9 cellular contexts compared by ENCODE assay signal in the genomic region with DNA sequence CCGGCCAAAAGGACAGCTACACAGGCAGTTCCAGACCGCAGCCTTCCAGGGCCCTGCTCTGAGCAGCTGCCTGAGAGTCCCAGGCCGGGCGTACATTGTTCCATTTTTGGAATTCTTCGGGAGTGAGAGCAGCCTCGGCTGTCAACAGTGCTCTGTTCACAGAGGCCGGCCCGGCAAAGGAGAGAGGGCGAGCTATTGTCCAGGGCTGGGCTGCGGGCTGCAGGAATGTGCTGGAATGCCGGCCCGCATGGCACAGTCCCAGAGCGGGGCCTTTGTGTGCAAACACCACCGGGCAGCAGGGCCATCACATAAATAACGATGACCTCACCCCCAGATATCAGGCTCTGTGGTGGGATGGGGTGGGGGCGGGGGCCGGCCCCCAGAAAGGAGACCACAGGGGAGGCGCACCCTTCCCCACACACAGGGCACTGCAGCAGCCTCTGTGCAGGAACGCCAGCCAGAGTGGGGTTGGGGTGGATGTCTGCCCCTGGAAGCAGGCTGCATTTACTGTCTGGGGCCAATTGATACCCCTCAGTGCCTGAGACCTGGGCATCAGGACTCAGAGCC. TPM values are rescaled to one million over a fixed set of nuclear protein-coding genes. Genes with fewer than 3 reads are reported as not detected.
DNase-seq lines count a peak whose midpoint lies in the region; ATAC-seq, FAIRE-seq and TF ChIP-seq lines count a peak whose summit lies in the region.
"Had no signal": no experiment of that assay in that cellular context is flagged by ENCODE, and none has a peak within 500 bp of the region (broad histone marks: within the 10 kb centered on the region; RNA-seq: fewer than 3 reads in every experiment).

No MANE protein-coding gene starts in this region.

- H3K27me3 ChIP-seq in thoracic aorta (replicated peaks; ENCODE audit: insufficient read depth), result no peaks in the 10 kb centered on the region
- no peaks in the 10 kb centered on the region for H3K27me3 ChIP-seq in naive thymus-derived CD4-positive, alpha-beta T cell (ENCODE audit: control insufficient read depth in 2 of 2, insufficient read depth in 2 of 2, low read length in 2 of 2)

- H3K4me1 ChIP-seq in thoracic aorta (ENCODE audit: control insufficient read depth in 1 of 2, low read depth in 2 of 2), result peaks cover 6 to 24% of the 10 kb centered on the region in 2 donors
- no peaks in the 10 kb centered on the region for H3K4me1 ChIP-seq in naive thymus-derived CD4-positive, alpha-beta T cell (ENCODE audit: control insufficient read depth in 2 of 2, insufficient read depth in 2 of 2, low read length in 2 of 2)

- ATAC-seq in left lobe of liver (peak; percentile 78), thoracic aorta (ENCODE audit: insufficient number of reproducible peaks, low FRiP score, low read depth) (peak; percentile 53), HG03439 (IDR thresholded peaks at IDR 0.05; ENCODE audit: unreplicated experiment) (no peak)
- no peak for ATAC-seq in naive thymus-derived CD4-positive, alpha-beta T cell

- no peak overlapping the region for H3K4me3 ChIP-seq in thoracic aorta
- no peak overlapping the region for H3K4me3 ChIP-seq in naive thymus-derived CD4-positive, alpha-beta T cell (ENCODE audit: low read length)

- CTCF ChIA-PET in naive thymus-derived CD4-positive, alpha-beta T cell (lab: Charles Lee), result no interaction called here

- FAIRE-seq in HTR-8/SVneo (lab: Jason Lieb, UNC), result no peak

- no peaks in the 10 kb centered on the region for H3K9me3 ChIP-seq in thoracic aorta
- no peaks in the 10 kb centered on the region for H3K9me3 ChIP-seq in naive thymus-derived CD4-positive, alpha-beta T cell (ENCODE audit: control insufficient read depth in 2 of 3, low read length in 3 of 3)

- no peaks in the 10 kb centered on the region for H3K36me3 Mint-ChIP-seq in naive thymus-derived CD4-positive, alpha-beta T cell

- POLR2A ChIA-PET in naive thymus-derived CD4-positive, alpha-beta T cell (lab: Charles Lee), result no interaction called here

- H3K36me3 ChIP-seq in thoracic aorta, result no peaks in the 10 kb centered on the region
- no peaks in the 10 kb centered on the region for H3K36me3 ChIP-seq in naive thymus-derived CD4-positive, alpha-beta T cell (ENCODE audit: control insufficient read depth in 2 of 3, insufficient read depth in 3 of 3, low read length in 3 of 3)

- no peak overlapping the region for H3K4me3 Mint-ChIP-seq in naive thymus-derived CD4-positive, alpha-beta T cell
- H3K4me3 Mint-ChIP-seq: T-helper 1 cell treated with Interleukin-12 subunit alpha and Interleukin-12 subunit beta and Interleukin-4 antibody, amounts not matched to agents 30 μg/mL and 1 μg/mL, for 36 hours had no signal

- H3K27ac Mint-ChIP-seq in naive thymus-derived CD4-positive, alpha-beta T cell, result no peak overlapping the region
- H3K27ac Mint-ChIP-seq: T-helper 1 cell treated with Interleukin-12 subunit alpha and Interleukin-12 subunit beta and Interleukin-4 antibody, amounts not matched to agents 30 μg/mL and 1 μg/mL, for 36 hours had no signal

- no peak for TF ChIP-seq CTCF in thoracic aorta (IDR thresholded peaks at IDR 0.05)

- H3K27me3 Mint-ChIP-seq in naive thymus-derived CD4-positive, alpha-beta T cell, result peaks cover 0 to 16% (median 10%) of the 10 kb centered on the region in 5 donors

- peaks cover 0 to 6% (median 4%) of the 10 kb centered on the region in 7 donors for H3K4me1 Mint-ChIP-seq in naive thymus-derived CD4-positive, alpha-beta T cell

- H3K9me3 Mint-ChIP-seq in naive thymus-derived CD4-positive, alpha-beta T cell, result peaks cover 0 to 3% (median 0%) of the 10 kb centered on the region in 11 donors
- H3K9me3 Mint-ChIP-seq: T-helper 1 cell treated with Interleukin-12 subunit alpha and Interleukin-12 subunit beta and Interleukin-4 antibody, amounts not matched to agents 30 μg/mL and 1 μg/mL, for 36 hours had no signal

- intact Hi-C loops in naive thymus-derived CD4-positive, alpha-beta T cell (cut with micrococcal nuclease), result no loop called here

- DNase-seq in HTR-8/SVneo (ENCODE audit: insufficient read length, low spot score) (peak; percentile 97), dedifferentiated amniotic fluid mesenchymal stem cell (ENCODE audit: extremely low spot score) (peak; percentile 89), left lobe of liver (ENCODE audit: low spot score) (peak; percentile 62), thoracic aorta (ENCODE audit: low spot score) (peak; percentile 41), OCI-M1 (lab: John Stamatoyannopoulos, UW) (no peak), NCI-H510A treated with DMSO at 0.1 percent for 48 hours (lab: John Stamatoyannopoulos, UW) (no peak)
- no peak for DNase-seq in naive thymus-derived CD4-positive, alpha-beta T cell

- no peak overlapping the region for H3K27ac ChIP-seq in thoracic aorta
- no peak overlapping the region for H3K27ac ChIP-seq in naive thymus-derived CD4-positive, alpha-beta T cell (ENCODE audit: low read depth, low read length)

RNA-seq across cellular contexts. Expression of gene LINC01488, which starts 15.8 kb away (rescaled TPM):
- total RNA-seq in left lobe of liver (27.5 TPM), thoracic aorta (not detected)
- total RNA-seq in naive thymus-derived CD4-positive, alpha-beta T cell, result not detected
- not detected for polyA plus RNA-seq in naive thymus-derived CD4-positive, alpha-beta T cell

Comparison
In these comparisons a context has a peak if more than half of its experiments do, and no peak if none do; other contexts are left out.
1. DNase-seq: peak in HTR-8/SVneo (single experiment), dedifferentiated amniotic fluid mesenchymal stem cell (single experiment), left lobe of liver (single experiment) and thoracic aorta (single experiment); none in naive thymus-derived CD4-positive, alpha-beta T cell (0 of 9), OCI-M1 (single experiment) and NCI-H510A treated with DMSO at 0.1 percent for 48 hours (single experiment).
2. ATAC-seq: peak in left lobe of liver (single experiment) and thoracic aorta (single experiment); none in HG03439 (single experiment) and naive thymus-derived CD4-positive, alpha-beta T cell (single experiment).
3. RNA of gene LINC01488, which starts 15.8 kb away (total RNA-seq): 27.5 TPM in left lobe of liver (single experiment); not detected in thoracic aorta and not detected in naive thymus-derived CD4-positive, alpha-beta T cell; every median in the first group is over 10 times any median in the second.